Comparison of ENCODE assay signal across 8 cellular contexts in the genomic region with DNA sequence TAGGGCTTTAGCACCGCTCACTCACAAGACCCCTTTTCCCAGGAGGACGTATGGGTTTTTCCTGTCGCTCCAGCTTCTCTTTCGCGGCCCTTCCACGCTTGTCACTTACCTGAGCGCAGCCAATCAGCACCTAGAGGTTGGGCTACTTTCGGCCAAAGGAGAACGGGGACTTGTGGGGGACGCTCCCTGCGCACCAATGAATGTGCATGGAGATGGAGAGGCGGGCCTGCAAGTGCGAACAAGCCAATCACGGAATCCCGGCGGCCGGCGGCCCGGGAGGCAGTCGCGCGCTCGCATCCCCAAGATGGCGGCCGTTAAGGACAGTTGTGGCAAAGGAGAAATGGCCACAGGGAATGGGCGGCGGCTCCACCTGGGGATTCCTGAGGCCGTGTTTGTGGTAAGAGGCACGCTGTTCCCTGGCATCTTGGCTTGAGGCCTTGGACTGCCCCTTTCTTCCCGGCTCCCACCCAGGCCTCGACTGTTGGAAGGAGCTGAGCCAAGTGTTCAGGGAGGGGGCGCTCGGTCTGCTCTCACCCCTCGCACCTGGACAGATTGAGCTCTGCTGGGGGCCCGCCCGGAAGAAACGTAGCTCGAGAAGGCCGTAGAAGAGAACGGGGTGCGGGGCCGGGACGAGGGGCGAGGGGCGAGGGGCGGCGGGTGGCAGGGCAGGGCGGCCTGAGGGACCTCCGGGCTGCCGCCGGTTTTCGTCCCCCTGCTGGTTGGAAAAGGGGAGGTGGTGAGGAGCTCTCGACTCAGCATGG. TPM values are rescaled to one million over a fixed set of nuclear protein-coding genes. Genes with fewer than 3 reads are reported as not detected.
DNase-seq lines count a peak whose midpoint lies in the region; ATAC-seq and TF ChIP-seq lines count a peak whose summit lies in the region.

A gene with protein sequence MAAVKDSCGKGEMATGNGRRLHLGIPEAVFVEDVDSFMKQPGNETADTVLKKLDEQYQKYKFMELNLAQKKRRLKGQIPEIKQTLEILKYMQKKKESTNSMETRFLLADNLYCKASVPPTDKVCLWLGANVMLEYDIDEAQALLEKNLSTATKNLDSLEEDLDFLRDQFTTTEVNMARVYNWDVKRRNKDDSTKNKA (plus strand): TSS at position 282 of the 761 bp plus-strand sequence. CDS start 23 bp downstream, at position 305.

- H3K27me3 ChIP-seq in CD4-positive, alpha-beta memory T cell (ENCODE audit: insufficient read depth, low read length), result no peaks in the 10 kb centered on the region
- H3K27me3 ChIP-seq in duodenal mucosa (ENCODE audit: control insufficient read depth in 1 of 2, insufficient read depth in 2 of 2, low read length in 2 of 2), result no peaks in the 10 kb centered on the region
- H3K27me3 ChIP-seq in right lobe of liver, result no peaks in the 10 kb centered on the region

- intact Hi-C loops in CD4-positive, alpha-beta memory T cell (cut with micrococcal nuclease), result loop anchor here (1.0 to 10.0 kb wide), 6 partner anchors 28 to 236 kb away; a partner anchor contains a TSS
- intact Hi-C loops in right lobe of liver (cut with DNase I), result no loop called here

- H3K36me3 ChIP-seq in CD4-positive, alpha-beta memory T cell (ENCODE audit: insufficient read depth, low read length), result no peaks in the 10 kb centered on the region
- peaks cover 0 to 5% of the 10 kb centered on the region in 2 donors for H3K36me3 ChIP-seq in duodenal mucosa (ENCODE audit: control insufficient read depth in 1 of 2, insufficient read depth in 2 of 2, low read length in 2 of 2)
- H3K36me3 ChIP-seq in right lobe of liver, result no peaks in the 10 kb centered on the region

- no peak for TF ChIP-seq POLR2A in right lobe of liver (IDR thresholded peaks at IDR 0.05)

- peaks cover 17 to 36% (median 22%) of the 10 kb centered on the region in 4 donors for H3K4me1 Mint-ChIP-seq in CD4-positive, alpha-beta memory T cell
- H3K4me1 Mint-ChIP-seq in activated CD4-positive, alpha-beta memory T cell treated with anti-CD3 and anti-CD28 coated beads, Interleukin-2, amount 10 ng/mL, durations not matched to agents 7 days and 5 days, result peaks cover 26% of the 10 kb centered on the region

- ATAC-seq in GM19452 (IDR thresholded peaks at IDR 0.05; ENCODE audit: unreplicated experiment), result peak; percentile 97
- peak; percentile 97 to 99 (median 98) for ATAC-seq in right lobe of liver

- peak within 1 kb of the TSS; percentile 76 to 79 for H3K4me3 ChIP-seq in CD4-positive, alpha-beta memory T cell (ENCODE audit: low read length in 2 of 2)
- H3K4me3 ChIP-seq in duodenal mucosa (ENCODE audit: low read depth in 1 of 2, low read length in 2 of 2), result peak within 1 kb of the TSS; percentile 90 to 91
- H3K4me3 ChIP-seq in right lobe of liver, result peak within 1 kb of the TSS; percentile 58 to 72 (median 68)

- WGBS in right lobe of liver (ENCODE audit: insufficient coverage, low coverage, low lambda C conversion rate, missing lambda C conversion rate), result 46% methylated on average over 40 of the region's 53 CpGs

- CTCF ChIA-PET in CD4-positive, alpha-beta memory T cell (lab: Charles Lee; ENCODE audit: partially characterized antibody), result interaction anchor here (0.8 to 2.9 kb wide), 19 partner anchors 10 to 150 kb away, joined by 3 to 20 read pairs (median 5); a partner anchor contains a TSS
- CTCF ChIA-PET in activated CD4-positive, alpha-beta memory T cell treated with anti-CD3 and anti-CD28 coated beads, Interleukin-2, amount 10 ng/mL, durations not matched to agents 7 days and 5 days (lab: Charles Lee), result interaction anchor here (0.7 to 1.8 kb wide), 9 partner anchors 10 to 299 kb away, joined by 3 to 9 read pairs (median 4); a partner anchor contains a TSS

- peak in 3 of 4 donors; percentile 36 to 45 (median 39) for TF ChIP-seq CTCF in right lobe of liver (IDR thresholded peaks at IDR 0.05)

- no peaks in the 10 kb centered on the region for H3K9me3 ChIP-seq in CD4-positive, alpha-beta memory T cell (ENCODE audit: control insufficient read depth in 1 of 2, low read length in 2 of 2)
- no peaks in the 10 kb centered on the region for H3K9me3 ChIP-seq in duodenal mucosa (ENCODE audit: control insufficient read depth in 1 of 2, low read length in 2 of 2)
- H3K9me3 ChIP-seq in right lobe of liver, result no peaks in the 10 kb centered on the region

- peaks cover 18% of the 10 kb centered on the region for H3K4me1 ChIP-seq in CD4-positive, alpha-beta memory T cell (ENCODE audit: insufficient read depth, low read length)
- H3K4me1 ChIP-seq in duodenal mucosa (ENCODE audit: control insufficient read depth in 1 of 2, insufficient read depth in 2 of 2, low read length in 2 of 2) (peaks cover 0 to 11% of the 10 kb centered on the region in 2 donors), right lobe of liver (no peaks in the 10 kb centered on the region)

- H3K27ac ChIP-seq in CD4-positive, alpha-beta memory T cell (ENCODE audit: low read depth, low read length), result peak within 1 kb of the TSS; percentile 78
- H3K27ac ChIP-seq in duodenal mucosa (ENCODE audit: low read depth, low read length), result peak within 1 kb of the TSS; percentile 66
- H3K27ac ChIP-seq in right lobe of liver, result peak within 1 kb of the TSS; percentile 64 to 68 (median 66)

- H3K9ac ChIP-seq in duodenal mucosa (ENCODE audit: low read depth in 1 of 2, low read length in 2 of 2), result peak within 1 kb of the TSS; percentile 63 to 84

- DNase-seq in CD4-positive, alpha-beta memory T cell, result peak; percentile 84 to 93 (median 86)
- DNase-seq in HK-2 (ENCODE audit: unreplicated experiment) (peak; percentile 93), NCI-H82 treated with DMSO at 0.1 percent for 48 hours (lab: John Stamatoyannopoulos, UW; ENCODE audit: unreplicated experiment) (peak; percentile 89), right lobe of liver (peak; percentile 91 to 95 (median 94))
- DNase-seq in activated CD4-positive, alpha-beta memory T cell treated with anti-CD3 and anti-CD28 coated beads, Interleukin-2, amount 10 ng/mL, durations not matched to agents 7 days and 5 days, result peak; percentile 89
- DNase-seq in stimulated activated CD4-positive, alpha-beta T cell treated with anti-CD3 and anti-CD28 coated beads, Interleukin-4, amount 100 ng/mL, for 4 hours, result peak; percentile 77 to 86

- H3K9me3 Mint-ChIP-seq in CD4-positive, alpha-beta memory T cell, result no peaks in the 10 kb centered on the region
- H3K9me3 Mint-ChIP-seq in activated CD4-positive, alpha-beta memory T cell treated with anti-CD3 and anti-CD28 coated beads, Interleukin-2, amount 10 ng/mL, durations not matched to agents 7 days and 5 days, result no peaks in the 10 kb centered on the region

- H3K4me3 Mint-ChIP-seq in CD4-positive, alpha-beta memory T cell, result peak within 1 kb of the TSS; percentile 90 to 97 (median 94)
- H3K4me3 Mint-ChIP-seq in activated CD4-positive, alpha-beta memory T cell treated with anti-CD3 and anti-CD28 coated beads, Interleukin-2, amount 10 ng/mL, durations not matched to agents 7 days and 5 days, result peak within 1 kb of the TSS; percentile 93

- POLR2A ChIA-PET in CD4-positive, alpha-beta memory T cell (lab: Charles Lee; ENCODE audit: partially characterized antibody), result interaction anchor here (0.6 to 5.0 kb wide), 13 partner anchors 10 to 237 kb away, joined by 3 to 40 read pairs (median 3); a partner anchor contains a TSS
- POLR2A ChIA-PET in activated CD4-positive, alpha-beta memory T cell treated with anti-CD3 and anti-CD28 coated beads, Interleukin-2, amount 10 ng/mL, durations not matched to agents 7 days and 5 days (lab: Charles Lee), result interaction anchor here (0.6 to 2.4 kb wide), 11 partner anchors 9 to 232 kb away, joined by 3 to 8 read pairs (median 4); a partner anchor contains a TSS

- peaks cover 0 to 5% of the 10 kb centered on the region in 2 donors for H3K36me3 Mint-ChIP-seq in CD4-positive, alpha-beta memory T cell
- H3K36me3 Mint-ChIP-seq in activated CD4-positive, alpha-beta memory T cell treated with anti-CD3 and anti-CD28 coated beads, Interleukin-2, amount 10 ng/mL, durations not matched to agents 7 days and 5 days (ENCODE audit: low read depth), result peaks cover 2% of the 10 kb centered on the region

- H3K27me3 Mint-ChIP-seq in CD4-positive, alpha-beta memory T cell, result no peaks in the 10 kb centered on the region
- no peaks in the 10 kb centered on the region for H3K27me3 Mint-ChIP-seq in activated CD4-positive, alpha-beta memory T cell treated with anti-CD3 and anti-CD28 coated beads, Interleukin-2, amount 10 ng/mL, durations not matched to agents 7 days and 5 days

- H3K27ac Mint-ChIP-seq in CD4-positive, alpha-beta memory T cell, result peak within 1 kb of the TSS; percentile 84 to 96 (median 91)
- peak within 1 kb of the TSS; percentile 85 for H3K27ac Mint-ChIP-seq in activated CD4-positive, alpha-beta memory T cell treated with anti-CD3 and anti-CD28 coated beads, Interleukin-2, amount 10 ng/mL, durations not matched to agents 7 days and 5 days

RNA-seq across cellular contexts. Expression of the gene that starts here (rescaled TPM):
- 10 to 100 TPM; 30.8 to 33.9 TPM for total RNA-seq in CD4-positive, alpha-beta memory T cell
- 100 to 1,000 TPM in 1 of 2 donors, 10 to 100 TPM in 1; 82.8 to 112 TPM for polyA plus RNA-seq in CD4-positive, alpha-beta memory T cell
- total RNA-seq in activated CD4-positive, alpha-beta memory T cell treated with anti-CD3 and anti-CD28 coated beads, Interleukin-2, amount 10 ng/mL, durations not matched to agents 7 days and 5 days, result 10 to 100 TPM; 51.6 to 61.9 TPM
- total RNA-seq in right lobe of liver, result 10 to 100 TPM; 14.5 to 18.9 (median 16.8) TPM

Comparison
In these comparisons a context has a peak if more than half of its experiments do, and no peak if none do; other contexts are left out.
1. Peak in every context shown above with its lines: DNase-seq, ATAC-seq, H3K4me3 ChIP-seq and H3K27ac ChIP-seq.